In genomic region chr2:28810384-28811285, GRCh38 we compare ENCODE assay signal across 8 cellular contexts. TPM values are rescaled to one million over a fixed set of nuclear protein-coding genes. Genes with fewer than 3 reads are reported as not detected.
A peak's percentile ranks its signal among the peaks of the same experiment; 100 is the strongest.
DNase-seq lines count a peak whose midpoint lies in the region; ATAC-seq and TF ChIP-seq lines count a peak whose summit lies in the region.

SPDYA (plus strand) TSS chr2:28810834; CDS start chr2:28816015, 5,181 bp downstream.

- H3K27me3 ChIP-seq in BE2C = no peaks in the 10 kb centered on the region
- H3K27me3 ChIP-seq in adipocyte (replicated peaks; ENCODE audit: control insufficient read depth, insufficient read depth, low read length) = no peaks in the 10 kb centered on the region
- H3K27me3 ChIP-seq in heart right ventricle = peaks cover 0 to 6% (median 0%) of the 10 kb centered on the region in 7 donors
- no peaks in the 10 kb centered on the region for H3K27me3 ChIP-seq in psoas muscle (ENCODE audit: insufficient read depth in 3 of 3, low read length in 2 of 3)

- ATAC-seq in GM19351 (IDR thresholded peaks at IDR 0.05; ENCODE audit: unreplicated experiment) (peak; percentile 79), HG03520 (IDR thresholded peaks at IDR 0.05; ENCODE audit: unreplicated experiment) (peak; percentile 61), heart right ventricle (peak; percentile 90 to 96 (median 94)), psoas muscle (peak; percentile 87 to 92 (median 88))

- H3K4me3 ChIP-seq in BE2C (ENCODE audit: low read depth, low read length) (peak within 1 kb of the TSS; percentile 60), adipocyte (ENCODE audit: low read length) (peak within 1 kb of the TSS; percentile 79), heart right ventricle (peak within 1 kb of the TSS; percentile 22 to 64 (median 58)), psoas muscle (peak within 1 kb of the TSS; percentile 72)

- H3K4me1 ChIP-seq in BE2C (no peaks in the 10 kb centered on the region), adipocyte (ENCODE audit: control insufficient read depth, insufficient read depth, low read length) (peaks cover 16% of the 10 kb centered on the region), heart right ventricle (peaks cover 0 to 21% (median 12%) of the 10 kb centered on the region in 9 donors), psoas muscle (peaks cover 7% of the 10 kb centered on the region)

- WGBS in heart right ventricle, 2 donors = 2 to 3% methylated on average over 87 to 97 of the region's 97 CpGs
- 1 to 4% (median 3%) methylated on average over 66 to 97 of the region's 97 CpGs for WGBS in psoas muscle, 3 donors

- DNase-seq in BE2C = peak; percentile 72
- DNase-seq in SW480 (ENCODE audit: low spot score) = peak; percentile 14
- peak; percentile 75 for DNase-seq in adipocyte (ENCODE audit: low read depth)
- peak; percentile 57 to 76 for DNase-seq in heart right ventricle
- peak; percentile 76 to 85 for DNase-seq in psoas muscle
- DNase-seq in ureter (ENCODE audit: low spot score) = peak; percentile 56

- H3K9me3 ChIP-seq in BE2C (peaks cover 6% of the 10 kb centered on the region), adipocyte (ENCODE audit: control insufficient read depth, low read length) (no peaks in the 10 kb centered on the region), heart right ventricle (no peaks in the 10 kb centered on the region), psoas muscle (no peaks in the 10 kb centered on the region)

- intact Hi-C loops in heart right ventricle (cut with DNase I) (loop anchor here in 2 of 10 donors (10.0 kb wide), 2 partner anchors 216 to 246 kb away; no protein-coding TSS in a partner anchor), psoas muscle (cut with DNase I) (no loop called here)

- peak within 1 kb of the TSS; percentile 74 for H3K9ac ChIP-seq in adipocyte (ENCODE audit: low read length)

- no peak for TF ChIP-seq CTCF in BE2C (IDR thresholded peaks at IDR 0.05; ENCODE audit: low read depth, low read length)
- TF ChIP-seq CTCF in heart right ventricle (IDR thresholded peaks at IDR 0.05) = peak in 3 of 9 donors; percentile 16 to 22 (median 19)
- TF ChIP-seq CTCF in psoas muscle (IDR thresholded peaks at IDR 0.05) = peak; percentile 3

- H3K27ac ChIP-seq in heart right ventricle (no peak within 1 kb of the TSS), psoas muscle (no peak within 1 kb of the TSS)

- H3K36me3 ChIP-seq in BE2C = peaks cover 4% of the 10 kb centered on the region; the same call in 1 of the 2 replicates
- H3K36me3 ChIP-seq in adipocyte (ENCODE audit: control insufficient read depth, insufficient read depth, low read length, severe bottlenecking) = peaks cover 7% of the 10 kb centered on the region
- peaks cover 0 to 18% (median 5%) of the 10 kb centered on the region in 9 donors for H3K36me3 ChIP-seq in heart right ventricle
- peaks cover 0 to 8% of the 10 kb centered on the region in 2 donors for H3K36me3 ChIP-seq in psoas muscle (ENCODE audit: insufficient read depth in 1 of 2, low read depth in 1 of 2)

RNA-seq across cellular contexts. Expression of gene SPDYA, which starts in this region (rescaled TPM):
- polyA plus RNA-seq in BE2C (2012; ENCODE audit: insufficient read depth, insufficient read length, low read depth) = 1.0 TPM
- total RNA-seq in heart right ventricle (under 1 TPM; 0.16 to 0.46 (median 0.28) TPM), psoas muscle (under 1 TPM; 0.17 to 0.61 (median 0.31) TPM), ureter (2.5 TPM)
- polyA plus RNA-seq in heart right ventricle (under 1 TPM; 0.07 to 0.15 TPM), psoas muscle (under 1 TPM in 2 of 3 donors, not detected in 1; 0.07 to 0.31 TPM)

Comparison
In these comparisons a context has a peak if more than half of its experiments do, and no peak if none do; other contexts are left out.
1. Peak in DNase-seq, ATAC-seq and H3K4me3 ChIP-seq in heart right ventricle; RNA of the gene not detected or under 1 TPM.
2. Peak in DNase-seq, ATAC-seq and H3K4me3 ChIP-seq in psoas muscle; RNA of the gene not detected or under 1 TPM.
3. DNase-seq: peak in every context shown above with its lines; median percentile 80 in psoas muscle; 75 in adipocyte; 72 in BE2C; 66 in heart right ventricle; 56 in ureter; 14 in SW480.